In genomic region chr2:102061962-102062795, GRCh38 we compare ENCODE assay signal across 9 cellular contexts.
DNase-seq lines count a peak whose midpoint lies in the region; ATAC-seq lines count a peak whose summit lies in the region.
"Had no signal": no experiment of that assay in that cellular context is flagged by ENCODE, and none has a peak within 500 bp of the region (broad histone marks: within the 10 kb centered on the region; RNA-seq: fewer than 3 reads in every experiment).

No MANE protein-coding gene starts in this region.

- no peak overlapping the region for H3K4me3 ChIP-seq in muscle layer of duodenum (ENCODE audit: low read depth in 1 of 2, low read length in 2 of 2)

- H3K4me1 ChIP-seq in muscle layer of duodenum (ENCODE audit: control insufficient read depth in 1 of 2, insufficient read depth in 2 of 2, low read length in 2 of 2): peaks cover 19 to 21% of the 10 kb centered on the region in 2 donors

- peak overlapping the region; percentile 96 for H3K27ac ChIP-seq in muscle layer of duodenum (ENCODE audit: low read length)

- peak; percentile 55 for DNase-seq in stimulated activated CD4-positive, alpha-beta T cell treated with anti-CD3 and anti-CD28 coated beads, Interleukin-1b, Interleukin-23, amount 100 ng/mL, for 48 hours
- DNase-seq in stimulated activated CD4-positive, alpha-beta T cell treated with anti-CD3 and anti-CD28 coated beads, Interleukin-4, amount 100 ng/mL, for 1 hour: no peak
- DNase-seq in dedifferentiated amniotic fluid mesenchymal stem cell (ENCODE audit: extremely low spot score) (peak; percentile 48), T1000 (lab: John Stamatoyannopoulos, UW) (no peak), NCI-H1105 (lab: John Stamatoyannopoulos, UW) (no peak)
- DNase-seq: CD8-positive, alpha-beta T cell had no signal

- H3K36me3 ChIP-seq in muscle layer of duodenum (ENCODE audit: control insufficient read depth in 1 of 2, insufficient read depth in 2 of 2, low read length in 2 of 2): no peaks in the 10 kb centered on the region

- ATAC-seq in GM21717 (IDR thresholded peaks at IDR 0.05; ENCODE audit: unreplicated experiment) (no peak), GM18868 (IDR thresholded peaks at IDR 0.05; ENCODE audit: unreplicated experiment) (no peak)
- ATAC-seq: CD8-positive, alpha-beta T cell had no signal

- no peaks in the 10 kb centered on the region for H3K9me3 ChIP-seq in muscle layer of duodenum (ENCODE audit: control insufficient read depth in 1 of 2, low read length in 2 of 2)

- H3K27me3 ChIP-seq in muscle layer of duodenum (ENCODE audit: low read depth, low read length): no peaks in the 10 kb centered on the region

Comparison
In these comparisons a context has a peak if more than half of its experiments do, and no peak if none do; other contexts are left out.
1. DNase-seq: peak in stimulated activated CD4-positive, alpha-beta T cell treated with anti-CD3 and anti-CD28 coated beads, Interleukin-1b, Interleukin-23, amount 100 ng/mL, for 48 hours (single experiment) and dedifferentiated amniotic fluid mesenchymal stem cell (single experiment); none in stimulated activated CD4-positive, alpha-beta T cell treated with anti-CD3 and anti-CD28 coated beads, Interleukin-4, amount 100 ng/mL, for 1 hour (single experiment), T1000 (single experiment) and NCI-H1105 (single experiment).